12 cellular contexts compared by ENCODE assay signal in genomic region chr1:151621351-151621750, GRCh38. TPM values are rescaled to one million over a fixed set of nuclear protein-coding genes. Genes with fewer than 3 reads are reported as not detected.
DNase-seq lines count a peak whose midpoint lies in the region; ATAC-seq and TF ChIP-seq lines count a peak whose summit lies in the region.
"Had no signal": no experiment of that assay in that cellular context is flagged by ENCODE, and none has a peak within 500 bp of the region (broad histone marks: within the 10 kb centered on the region; RNA-seq: fewer than 3 reads in every experiment).

No MANE protein-coding gene starts in this region.

- peaks cover 6% of the 10 kb centered on the region for H3K36me3 Mint-ChIP-seq in CD4-positive, alpha-beta T cell (ENCODE audit: low read depth)
- H3K36me3 Mint-ChIP-seq in WTC11 = no peaks in the 10 kb centered on the region

- H3K27me3 Mint-ChIP-seq in CD4-positive, alpha-beta T cell = no peaks in the 10 kb centered on the region
- no peaks in the 10 kb centered on the region for H3K27me3 Mint-ChIP-seq in WTC11 (ENCODE audit: low read depth)

- peaks cover 40% of the 10 kb centered on the region for H3K4me1 Mint-ChIP-seq in CD4-positive, alpha-beta T cell (ENCODE audit: low read depth)
- peaks cover 32% of the 10 kb centered on the region for H3K4me1 Mint-ChIP-seq in WTC11

- POLR2A ChIA-PET in CD4-positive, alpha-beta T cell (lab: Charles Lee) = interaction anchor here (0.6 to 1.2 kb wide), 2 partner anchors 9 to 28 kb away, joined by 3 to 5 read pairs; no protein-coding TSS in a partner anchor
- POLR2A ChIA-PET in WTC11 (lab: Charles Lee) = no interaction called here

- WGBS in psoas muscle, 3 donors = 48 to 67% (median 56%) methylated on average over 2 of the region's 2 CpGs

- no peak for DNase-seq in CD4-positive, alpha-beta T cell
- no peak for DNase-seq in WTC11 (ENCODE audit: low spot score)
- no peak for DNase-seq in left ventricle myocardium inferior
- no peak for DNase-seq in psoas muscle
- DNase-seq in DMS79 treated with DMSO at 0.1 percent for 48 hours (lab: John Stamatoyannopoulos, UW) = no peak
- DNase-seq in NCI-H1048 (lab: John Stamatoyannopoulos, UW) = no peak
- DNase-seq: activated T-cell treated with anti-CD3 and anti-CD28 coated beads, Interleukin-2, amount 50 U/mL, for 48 hours; kidney glomerular epithelial cell; NCI-H2081 had no signal

- H3K9me3 Mint-ChIP-seq in CD4-positive, alpha-beta T cell = no peaks in the 10 kb centered on the region
- H3K9me3 Mint-ChIP-seq in WTC11 = no peaks in the 10 kb centered on the region

- TF ChIP-seq CTCF in CD4-positive, alpha-beta T cell (IDR thresholded peaks at IDR 0.05) = no peak
- TF ChIP-seq CTCF in WTC11 (IDR thresholded peaks at IDR 0.05) = no peak
- no peak for TF ChIP-seq CTCF in left ventricle myocardium inferior (IDR thresholded peaks at IDR 0.05; ENCODE audit: borderline replicate concordance)
- TF ChIP-seq CTCF in psoas muscle (IDR thresholded peaks at IDR 0.05) = no peak

- H3K4me3 ChIP-seq in left ventricle myocardium inferior (no peak overlapping the region), psoas muscle (peak overlapping the region; percentile 45)

- H3K27ac ChIP-seq in CD4-positive, alpha-beta T cell (ENCODE audit: low read depth, low read length) = no peak overlapping the region
- H3K27ac ChIP-seq in left ventricle myocardium inferior (replicated peaks) (peak overlapping the region; percentile 56), psoas muscle (peak overlapping the region; percentile 75)

- no peak for ATAC-seq in CD4-positive, alpha-beta T cell (ENCODE audit: poor library complexity)
- ATAC-seq in WTC11 (no peak), psoas muscle (peak in 1 of 4 donors; percentile 53), HG03159 (IDR thresholded peaks at IDR 0.05; ENCODE audit: unreplicated experiment) (no peak), GM21526 (IDR thresholded peaks at IDR 0.05; ENCODE audit: low FRiP score, unreplicated experiment) (no peak)

- peaks cover 34% of the 10 kb centered on the region for H3K4me1 ChIP-seq in left ventricle myocardium inferior
- H3K4me1 ChIP-seq in psoas muscle = peaks cover 36% of the 10 kb centered on the region

- peak overlapping the region; percentile 7 for H3K27ac Mint-ChIP-seq in CD4-positive, alpha-beta T cell
- H3K27ac Mint-ChIP-seq in WTC11 = peak overlapping the region; percentile 86; the same call in 1 of the 2 replicates

- intact Hi-C loops in CD4-positive, alpha-beta T cell (cut with DNase I, micrococcal nuclease) = loop anchor here in 1 of 2 experiments (5.0 kb wide), 1 partner anchor 36 kb away; no protein-coding TSS in a partner anchor
- intact Hi-C loops in left ventricle myocardium inferior (cut with micrococcal nuclease) (no loop called here), psoas muscle (cut with DNase I) (no loop called here)

- H3K36me3 ChIP-seq in left ventricle myocardium inferior (no peaks in the 10 kb centered on the region), psoas muscle (ENCODE audit: insufficient read depth in 1 of 2, low read depth in 1 of 2) (peaks cover 0 to under 1% of the 10 kb centered on the region in 2 donors)
- H3K36me3 ChIP-seq: thoracic aorta had no signal

- H3K4me3 Mint-ChIP-seq in CD4-positive, alpha-beta T cell = no peak overlapping the region
- no peak overlapping the region for H3K4me3 Mint-ChIP-seq in WTC11

- CTCF ChIA-PET in CD4-positive, alpha-beta T cell (lab: Charles Lee) = interaction anchor here (1.4 kb wide), 1 partner anchor 177 kb away, joined by 3 read pairs; no protein-coding TSS in a partner anchor
- CTCF ChIA-PET in WTC11 (lab: Charles Lee) = interaction anchor here (2.2 kb wide), 1 partner anchor 28 kb away, joined by 8 read pairs; no protein-coding TSS in a partner anchor

- H3K9me3 ChIP-seq in CD4-positive, alpha-beta T cell (ENCODE audit: control insufficient read depth, low read length) = no peaks in the 10 kb centered on the region
- H3K9me3 ChIP-seq in left ventricle myocardium inferior (replicated peaks) (no peaks in the 10 kb centered on the region), psoas muscle (no peaks in the 10 kb centered on the region)
- H3K9me3 ChIP-seq: thoracic aorta had no signal

- no peaks in the 10 kb centered on the region for H3K27me3 ChIP-seq in CD4-positive, alpha-beta T cell (ENCODE audit: control insufficient read depth, insufficient read depth, low read length)
- H3K27me3 ChIP-seq in left ventricle myocardium inferior (ENCODE audit: low read depth) (no peaks in the 10 kb centered on the region), psoas muscle (ENCODE audit: insufficient read depth in 3 of 3, low read length in 2 of 3) (no peaks in the 10 kb centered on the region)

TF ChIP-seq in WTC11, 78 proteins besides CTCF, POLR2A, EP300 and RAD21:
- TF ChIP-seq CREB1 (CRISPR knock-in tag; IDR thresholded peaks at IDR 0.05) = no peak
- TF ChIP-seq TEAD1 (CRISPR knock-in tag; IDR thresholded peaks at IDR 0.05) = no peak
- TF ChIP-seq PREB (CRISPR knock-in tag; IDR thresholded peaks at IDR 0.05; ENCODE audit: borderline replicate concordance) = no peak
- TF ChIP-seq CBFB (CRISPR knock-in tag; IDR thresholded peaks at IDR 0.05; ENCODE audit: low read depth) = no peak
- TF ChIP-seq NFE2L1 (CRISPR knock-in tag; IDR thresholded peaks at IDR 0.05) = no peak
- TF ChIP-seq NR3C1 (CRISPR knock-in tag; conservative IDR thresholded peaks at IDR 0.05; ENCODE audit: low read depth) = no peak
- TF ChIP-seq E2F5 (CRISPR knock-in tag; IDR thresholded peaks at IDR 0.05) = no peak
- TF ChIP-seq TCF7 (CRISPR knock-in tag; IDR thresholded peaks at IDR 0.05; ENCODE audit: low read depth) = no peak
- TF ChIP-seq GTF2I (CRISPR knock-in tag; conservative IDR thresholded peaks at IDR 0.05) = no peak
- no peak for TF ChIP-seq GRHL2 (CRISPR knock-in tag; IDR thresholded peaks at IDR 0.05; ENCODE audit: insufficient replicate concordance, severe bottlenecking)
- no peak for TF ChIP-seq USF2 (CRISPR knock-in tag; IDR thresholded peaks at IDR 0.05)
- no peak for TF ChIP-seq ZNF416 (CRISPR knock-in tag; IDR thresholded peaks at IDR 0.05)
- TF ChIP-seq ZNF263 (CRISPR knock-in tag; IDR thresholded peaks at IDR 0.05; ENCODE audit: low read depth) = no peak

RNA-seq across cellular contexts. Expression of gene SNX27, which starts 9.5 kb away (rescaled TPM):
- 10 to 100 TPM; 13.2 to 13.3 TPM for total RNA-seq in CD4-positive, alpha-beta T cell
- total RNA-seq in WTC11 (2021) (50.0 to 56.0 TPM (median 50.3 TPM) in 3 replicates), left ventricle myocardium inferior (31.8 TPM), psoas muscle (10 to 100 TPM; 39.8 to 47.2 (median 43.3) TPM)
- 10 to 100 TPM; 10.7 to 41.0 (median 11.2) TPM for polyA plus RNA-seq in psoas muscle
